ENCODE assay signal across 10 cellular contexts in the genomic region with DNA sequence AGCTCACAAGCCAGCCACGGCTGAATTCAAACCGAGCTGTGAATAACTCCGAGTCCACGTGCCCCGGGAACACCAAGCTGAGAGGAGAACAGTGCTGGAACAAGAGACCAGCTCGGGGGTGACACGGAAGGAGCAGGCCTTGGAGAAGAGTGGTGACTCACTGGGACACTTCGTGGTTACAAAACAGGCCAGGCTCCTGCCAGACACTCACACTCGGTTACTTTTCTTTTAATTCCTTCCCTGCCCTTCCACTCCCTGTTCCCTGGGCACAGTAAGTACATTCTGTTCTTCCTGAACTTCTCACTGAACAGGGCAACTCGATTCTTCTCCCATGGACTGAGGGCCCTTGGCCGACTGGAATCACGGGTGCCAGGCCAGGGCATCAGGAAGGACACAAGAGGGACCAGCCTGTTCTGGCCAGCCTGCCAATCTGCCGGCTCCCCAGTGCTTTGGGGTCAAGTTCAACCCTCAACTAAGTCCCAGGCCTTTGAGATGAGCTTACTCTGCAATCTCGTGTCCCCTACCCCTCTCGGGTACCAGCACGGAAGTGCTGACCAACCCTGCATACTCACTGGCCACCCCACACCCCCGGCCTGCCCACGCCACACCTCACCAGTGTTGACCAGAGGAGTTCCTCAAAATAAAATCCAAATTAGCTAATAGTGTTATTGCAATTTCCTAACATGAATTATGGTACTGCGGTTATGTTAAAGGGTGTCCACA.
DNase-seq lines count a peak whose midpoint lies in the region; ATAC-seq lines count a peak whose summit lies in the region.
"Had no signal": no experiment of that assay in that cellular context is flagged by ENCODE, and none has a peak within 500 bp of the region (broad histone marks: within the 10 kb centered on the region; RNA-seq: fewer than 3 reads in every experiment).

No MANE protein-coding gene starts in this region.

- H3K4me1 Mint-ChIP-seq in activated T-helper 1 cell treated with anti-CD3 and anti-CD28 coated beads, Interleukin-12 subunit alpha, Interleukin-12 subunit beta, Interleukin-2, Interleukin-4 antibody, amounts not matched to agents 30 ng/mL and 10 ng/mL and 1 ng/mL, durations not matched to agents 14 hours and 24 hours and 36 hours (ENCODE audit: low read depth), result no peaks in the 10 kb centered on the region
- H3K4me1 Mint-ChIP-seq: memory B cell had no signal

- no peaks in the 10 kb centered on the region for H3K36me3 Mint-ChIP-seq in activated T-helper 1 cell treated with anti-CD3 and anti-CD28 coated beads, Interleukin-12 subunit alpha, Interleukin-12 subunit beta, Interleukin-2, Interleukin-4 antibody, amounts not matched to agents 30 ng/mL and 10 ng/mL and 1 ng/mL, durations not matched to agents 14 hours and 24 hours and 36 hours (ENCODE audit: low read depth)
- H3K36me3 Mint-ChIP-seq: memory B cell had no signal

- no peaks in the 10 kb centered on the region for H3K9me3 ChIP-seq in adipocyte (ENCODE audit: control insufficient read depth, low read length)

- peak overlapping the region; percentile 37 for H3K9ac ChIP-seq in adipocyte (ENCODE audit: low read length)

- no peaks in the 10 kb centered on the region for H3K36me3 ChIP-seq in adipocyte (ENCODE audit: control insufficient read depth, insufficient read depth, low read length, severe bottlenecking)

- no peak overlapping the region for H3K27ac Mint-ChIP-seq in activated T-helper 1 cell treated with anti-CD3 and anti-CD28 coated beads, Interleukin-12 subunit alpha, Interleukin-12 subunit beta, Interleukin-2, Interleukin-4 antibody, amounts not matched to agents 30 ng/mL and 10 ng/mL and 1 ng/mL, durations not matched to agents 14 hours and 24 hours and 36 hours
- H3K27ac Mint-ChIP-seq: memory B cell had no signal

- H3K27me3 Mint-ChIP-seq in activated T-helper 1 cell treated with anti-CD3 and anti-CD28 coated beads, Interleukin-12 subunit alpha, Interleukin-12 subunit beta, Interleukin-2, Interleukin-4 antibody, amounts not matched to agents 30 ng/mL and 10 ng/mL and 1 ng/mL, durations not matched to agents 14 hours and 24 hours and 36 hours (ENCODE audit: insufficient read depth), result no peaks in the 10 kb centered on the region

- DNase-seq in Daoy (ENCODE audit: low read depth), result peak; percentile 65
- peak; percentile 84 for DNase-seq in adipocyte (ENCODE audit: low read depth)
- DNase-seq in left cardiac atrium, result peak; percentile 73
- DNase-seq in renal cortical epithelial cell (ENCODE audit: low read depth), result peak; percentile 97
- no peak for DNase-seq in activated T-helper 1 cell treated with anti-CD3 and anti-CD28 coated beads, Interleukin-12 subunit alpha, Interleukin-12 subunit beta, Interleukin-2, Interleukin-4 antibody, amounts not matched to agents 30 ng/mL and 10 ng/mL and 1 ng/mL, durations not matched to agents 14 hours and 24 hours and 36 hours (ENCODE audit: low spot score)
- DNase-seq: activated CD4-positive, alpha-beta T cell treated with anti-CD3 and anti-CD28 coated beads, Interleukin-2, amount 50 U/mL, for 4 hours had no signal

- H3K4me3 ChIP-seq in adipocyte (ENCODE audit: low read length), result no peak overlapping the region

- peaks cover 28% of the 10 kb centered on the region for H3K4me1 ChIP-seq in adipocyte (ENCODE audit: control insufficient read depth, insufficient read depth, low read length)

- intact Hi-C loops in left cardiac atrium (cut with DNase I), result no loop called here
- intact Hi-C loops in activated T-helper 1 cell treated with anti-CD3 and anti-CD28 coated beads, Interleukin-12 subunit alpha, Interleukin-12 subunit beta, Interleukin-2, Interleukin-4 antibody, amounts not matched to agents 30 ng/mL and 10 ng/mL and 1 ng/mL, durations not matched to agents 14 hours and 24 hours and 36 hours (cut with micrococcal nuclease), result no loop called here

- no peak overlapping the region for H3K4me3 Mint-ChIP-seq in activated T-helper 1 cell treated with anti-CD3 and anti-CD28 coated beads, Interleukin-12 subunit alpha, Interleukin-12 subunit beta, Interleukin-2, Interleukin-4 antibody, amounts not matched to agents 30 ng/mL and 10 ng/mL and 1 ng/mL, durations not matched to agents 14 hours and 24 hours and 36 hours
- H3K4me3 Mint-ChIP-seq: memory B cell had no signal

- no peaks in the 10 kb centered on the region for H3K9me3 Mint-ChIP-seq in activated T-helper 1 cell treated with anti-CD3 and anti-CD28 coated beads, Interleukin-12 subunit alpha, Interleukin-12 subunit beta, Interleukin-2, Interleukin-4 antibody, amounts not matched to agents 30 ng/mL and 10 ng/mL and 1 ng/mL, durations not matched to agents 14 hours and 24 hours and 36 hours
- H3K9me3 Mint-ChIP-seq: memory B cell had no signal

- ATAC-seq in left cardiac atrium (peak; percentile 81 to 90), HG03520 (IDR thresholded peaks at IDR 0.05; ENCODE audit: unreplicated experiment) (no peak), HG03460 (IDR thresholded peaks at IDR 0.05; ENCODE audit: unreplicated experiment) (no peak), HG03469 (IDR thresholded peaks at IDR 0.05; ENCODE audit: unreplicated experiment) (no peak)

- peaks cover 10% of the 10 kb centered on the region for H3K27me3 ChIP-seq in adipocyte (replicated peaks; ENCODE audit: control insufficient read depth, insufficient read depth, low read length)

Comparison
In these comparisons a context has a peak if more than half of its experiments do, and no peak if none do; other contexts are left out.
1. ATAC-seq: peak in left cardiac atrium (2 of 2); none in HG03520 (single experiment), HG03460 (single experiment) and HG03469 (single experiment).